Comparison of ENCODE assay signal across 9 cellular contexts in genomic region chr1:85884372-85885035, GRCh38.
A peak's percentile ranks its signal among the peaks of the same experiment; 100 is the strongest.
DNase-seq lines count a peak whose midpoint lies in the region; ATAC-seq and TF ChIP-seq lines count a peak whose summit lies in the region.
"Had no signal": no experiment of that assay in that cellular context is flagged by ENCODE, and none has a peak within 500 bp of the region (broad histone marks: within the 10 kb centered on the region; RNA-seq: fewer than 3 reads in every experiment).

No MANE protein-coding gene starts in this region.

- H4K20me1 ChIP-seq in neural progenitor cell (ENCODE audit: low read depth), result no peaks in the 10 kb centered on the region

- H3K4me2 ChIP-seq in neural progenitor cell, result no peak overlapping the region

- no peaks in the 10 kb centered on the region for H3K4me1 ChIP-seq in neural progenitor cell

- no peaks in the 10 kb centered on the region for H3K36me3 Mint-ChIP-seq in neural progenitor cell
- no peaks in the 10 kb centered on the region for H3K36me3 Mint-ChIP-seq in stimulated activated memory B cell treated with anti-CD40 and anti-IgM and Interleukin-4, amounts not matched to agents 10 μg/mL and 1 μg/mL and 100 μg/mL, for 72 hours
- H3K36me3 Mint-ChIP-seq in T-helper 2 cell treated with Interferon-gamma antibody and Interleukin-4, amounts not matched to agents 5 μg/mL and 100 μg/mL, for 36 hours (ENCODE audit: low read depth), result no peaks in the 10 kb centered on the region

- no peaks in the 10 kb centered on the region for H3K79me2 ChIP-seq in neural progenitor cell (ENCODE audit: low read depth)

- no peaks in the 10 kb centered on the region for H3K36me3 ChIP-seq in neural progenitor cell

- H3K4me3 Mint-ChIP-seq in neural progenitor cell, result no peak overlapping the region
- H3K4me3 Mint-ChIP-seq in stimulated activated memory B cell treated with anti-CD40 and anti-IgM and Interleukin-4, amounts not matched to agents 10 μg/mL and 1 μg/mL and 100 μg/mL, for 72 hours, result no peak overlapping the region
- H3K4me3 Mint-ChIP-seq in T-helper 2 cell treated with Interferon-gamma antibody and Interleukin-4, amounts not matched to agents 5 μg/mL and 100 μg/mL, for 36 hours, result no peak overlapping the region

- peak overlapping the region; percentile 40 for H2AFZ ChIP-seq in neural progenitor cell (replicated peaks)

- H3K27me3 ChIP-seq in neural progenitor cell, result no peaks in the 10 kb centered on the region

- H3K4me3 ChIP-seq in neural progenitor cell, result no peak overlapping the region

- no peaks in the 10 kb centered on the region for H3K9me3 Mint-ChIP-seq in neural progenitor cell
- no peaks in the 10 kb centered on the region for H3K9me3 Mint-ChIP-seq in stimulated activated memory B cell treated with anti-CD40 and anti-IgM and Interleukin-4, amounts not matched to agents 10 μg/mL and 1 μg/mL and 100 μg/mL, for 72 hours
- H3K9me3 Mint-ChIP-seq in T-helper 2 cell treated with Interferon-gamma antibody and Interleukin-4, amounts not matched to agents 5 μg/mL and 100 μg/mL, for 36 hours, result no peaks in the 10 kb centered on the region

- H3K27ac ChIP-seq in neural progenitor cell, result no peak overlapping the region

- H3K9ac ChIP-seq in neural progenitor cell, result no peak overlapping the region

- peak; percentile 69 for DNase-seq in ELR (ENCODE audit: low read depth)
- DNase-seq in NCI-H2081 (lab: John Stamatoyannopoulos, UW), result peak; percentile 13 to 58
- peak; percentile 52 for DNase-seq in dedifferentiated amniotic fluid mesenchymal stem cell (ENCODE audit: extremely low spot score)
- peak; percentile 47 for DNase-seq in neural progenitor cell (ENCODE audit: low spot score)
- no peak for DNase-seq in central memory CD4-positive, alpha-beta T cell
- no peak for DNase-seq in T-helper 2 cell treated with Interferon-gamma antibody and Interleukin-4, amounts not matched to agents 5 μg/mL and 100 μg/mL, for 36 hours (ENCODE audit: low spot score)
- DNase-seq: effector CD8-positive, alpha-beta T cell had no signal

- no peak for ATAC-seq in stimulated activated memory B cell treated with anti-CD40 and anti-IgM and Interleukin-4, amounts not matched to agents 10 μg/mL and 1 μg/mL and 100 μg/mL, for 72 hours
- no peak for ATAC-seq in HG03432 (IDR thresholded peaks at IDR 0.05; ENCODE audit: unreplicated experiment)

- no peaks in the 10 kb centered on the region for H3F3A ChIP-seq in neural progenitor cell (ENCODE audit: low read depth)

- no peaks in the 10 kb centered on the region for H3K4me1 Mint-ChIP-seq in neural progenitor cell
- H3K4me1 Mint-ChIP-seq in stimulated activated memory B cell treated with anti-CD40 and anti-IgM and Interleukin-4, amounts not matched to agents 10 μg/mL and 1 μg/mL and 100 μg/mL, for 72 hours, result no peaks in the 10 kb centered on the region
- no peaks in the 10 kb centered on the region for H3K4me1 Mint-ChIP-seq in T-helper 2 cell treated with Interferon-gamma antibody and Interleukin-4, amounts not matched to agents 5 μg/mL and 100 μg/mL, for 36 hours (ENCODE audit: low read depth)

- peak; percentile 63 for TF ChIP-seq CTCF in neural progenitor cell (IDR thresholded peaks at IDR 0.05)

- no peaks in the 10 kb centered on the region for H3K9me3 ChIP-seq in neural progenitor cell (ENCODE audit: low read depth)

- H3K27ac Mint-ChIP-seq in neural progenitor cell, result no peak overlapping the region
- no peak overlapping the region for H3K27ac Mint-ChIP-seq in stimulated activated memory B cell treated with anti-CD40 and anti-IgM and Interleukin-4, amounts not matched to agents 10 μg/mL and 1 μg/mL and 100 μg/mL, for 72 hours
- no peak overlapping the region for H3K27ac Mint-ChIP-seq in T-helper 2 cell treated with Interferon-gamma antibody and Interleukin-4, amounts not matched to agents 5 μg/mL and 100 μg/mL, for 36 hours

- no peaks in the 10 kb centered on the region for H3K27me3 Mint-ChIP-seq in neural progenitor cell (ENCODE audit: insufficient read depth, low read depth)
- no peaks in the 10 kb centered on the region for H3K27me3 Mint-ChIP-seq in stimulated activated memory B cell treated with anti-CD40 and anti-IgM and Interleukin-4, amounts not matched to agents 10 μg/mL and 1 μg/mL and 100 μg/mL, for 72 hours
- no peaks in the 10 kb centered on the region for H3K27me3 Mint-ChIP-seq in T-helper 2 cell treated with Interferon-gamma antibody and Interleukin-4, amounts not matched to agents 5 μg/mL and 100 μg/mL, for 36 hours (ENCODE audit: low read depth)

Comparison
In these comparisons a context has a peak if more than half of its experiments do, and no peak if none do; other contexts are left out.
1. DNase-seq: peak in ELR (single experiment), NCI-H2081 (2 of 2), dedifferentiated amniotic fluid mesenchymal stem cell (single experiment) and neural progenitor cell (single experiment); none in central memory CD4-positive, alpha-beta T cell (single experiment) and T-helper 2 cell treated with Interferon-gamma antibody and Interleukin-4, amounts not matched to agents 5 μg/mL and 100 μg/mL, for 36 hours (single experiment).